Comparison of ENCODE assay signal across 8 cellular contexts in the genomic region with DNA sequence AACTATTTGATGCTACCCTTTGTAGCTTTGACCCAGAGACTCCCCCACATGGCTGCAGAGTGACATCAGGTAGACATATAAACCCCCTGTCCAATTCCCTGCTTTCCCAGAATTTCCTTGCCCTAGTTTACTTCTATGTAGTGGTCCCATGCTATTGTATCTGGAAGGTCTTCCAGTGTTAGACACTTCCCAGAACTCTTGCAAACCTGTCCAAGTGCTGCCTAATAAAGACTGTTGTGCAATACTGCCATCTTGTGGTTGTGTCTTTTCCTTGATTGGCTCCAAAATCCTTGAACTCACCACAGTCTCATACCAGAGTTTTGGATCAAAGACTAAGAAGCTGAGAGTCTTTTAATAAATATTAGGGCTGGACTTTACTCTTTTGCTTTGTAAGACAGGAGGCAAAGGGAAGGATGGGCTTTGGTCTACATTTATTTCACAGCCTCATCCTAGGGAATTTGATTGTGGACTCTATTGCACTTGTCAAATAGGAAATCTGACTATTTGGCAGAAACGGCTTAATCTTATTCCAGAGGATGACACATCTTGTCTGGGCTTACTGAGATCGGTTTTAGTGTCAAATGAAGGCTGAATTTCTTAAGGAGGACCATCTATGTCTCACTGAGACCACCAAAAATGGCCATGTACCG.
DNase-seq lines count a peak whose midpoint lies in the region; ATAC-seq lines count a peak whose summit lies in the region.

No MANE protein-coding gene starts in this region.

- no peaks in the 10 kb centered on the region for H3K4me1 Mint-ChIP-seq in CD4-positive, CD25-positive, alpha-beta regulatory T cell
- no peaks in the 10 kb centered on the region for H3K4me1 Mint-ChIP-seq in activated T-helper 1 cell treated with anti-CD3 and anti-CD28 coated beads, Interleukin-12 subunit alpha, Interleukin-12 subunit beta, Interleukin-2, Interleukin-4 antibody, amounts not matched to agents 30 ng/mL and 10 ng/mL and 1 ng/mL, durations not matched to agents 14 hours and 24 hours and 36 hours (ENCODE audit: low read depth)

- no peaks in the 10 kb centered on the region for H3K27me3 Mint-ChIP-seq in CD4-positive, CD25-positive, alpha-beta regulatory T cell
- H3K27me3 Mint-ChIP-seq in activated T-helper 1 cell treated with anti-CD3 and anti-CD28 coated beads, Interleukin-12 subunit alpha, Interleukin-12 subunit beta, Interleukin-2, Interleukin-4 antibody, amounts not matched to agents 30 ng/mL and 10 ng/mL and 1 ng/mL, durations not matched to agents 14 hours and 24 hours and 36 hours (ENCODE audit: insufficient read depth), result no peaks in the 10 kb centered on the region

- intact Hi-C loops in activated T-helper 1 cell treated with anti-CD3 and anti-CD28 coated beads, Interleukin-12 subunit alpha, Interleukin-12 subunit beta, Interleukin-2, Interleukin-4 antibody, amounts not matched to agents 30 ng/mL and 10 ng/mL and 1 ng/mL, durations not matched to agents 14 hours and 24 hours and 36 hours (cut with micrococcal nuclease), result loop anchor here (1.0 to 5.0 kb wide), 4 partner anchors 1617 to 1970 kb away; no protein-coding TSS in a partner anchor

- no peaks in the 10 kb centered on the region for H3K36me3 ChIP-seq in CD4-positive, CD25-positive, alpha-beta regulatory T cell (ENCODE audit: control insufficient read depth, insufficient read depth, low read length)

- no peak overlapping the region for H3K27ac Mint-ChIP-seq in CD4-positive, CD25-positive, alpha-beta regulatory T cell
- H3K27ac Mint-ChIP-seq in activated T-helper 1 cell treated with anti-CD3 and anti-CD28 coated beads, Interleukin-12 subunit alpha, Interleukin-12 subunit beta, Interleukin-2, Interleukin-4 antibody, amounts not matched to agents 30 ng/mL and 10 ng/mL and 1 ng/mL, durations not matched to agents 14 hours and 24 hours and 36 hours, result no peak overlapping the region

- peak in 2 of 3 donors; percentile 2 to 50 for DNase-seq in CD4-positive, CD25-positive, alpha-beta regulatory T cell
- DNase-seq in NCI-H2227 (lab: John Stamatoyannopoulos, UW; ENCODE audit: unreplicated experiment), result peak; percentile 54
- peak; percentile 6 for DNase-seq in activated T-helper 1 cell treated with anti-CD3 and anti-CD28 coated beads, Interleukin-12 subunit alpha, Interleukin-12 subunit beta, Interleukin-2, Interleukin-4 antibody, amounts not matched to agents 30 ng/mL and 10 ng/mL and 1 ng/mL, durations not matched to agents 14 hours and 24 hours and 36 hours (ENCODE audit: low spot score)
- DNase-seq in iPS DF 19.7 (ENCODE audit: low read depth, low spot score), result peak; percentile 30
- peak; percentile 92 for DNase-seq in superior temporal gyrus (ENCODE audit: extremely low spot score)
- no peak for DNase-seq in stimulated activated CD4-positive, alpha-beta T cell treated with anti-CD3 and anti-CD28 coated beads, Interleukin-12 subunit alpha, Interleukin-12 subunit beta, amount 100 ng/mL, for 4 hours

- H3K27me3 ChIP-seq in CD4-positive, CD25-positive, alpha-beta regulatory T cell (ENCODE audit: control insufficient read depth, insufficient read depth, low read length), result no peaks in the 10 kb centered on the region

- peaks cover 0 to 3% (median 2%) of the 10 kb centered on the region in 7 donors for H3K9me3 Mint-ChIP-seq in CD4-positive, CD25-positive, alpha-beta regulatory T cell
- no peaks in the 10 kb centered on the region for H3K9me3 Mint-ChIP-seq in activated T-helper 1 cell treated with anti-CD3 and anti-CD28 coated beads, Interleukin-12 subunit alpha, Interleukin-12 subunit beta, Interleukin-2, Interleukin-4 antibody, amounts not matched to agents 30 ng/mL and 10 ng/mL and 1 ng/mL, durations not matched to agents 14 hours and 24 hours and 36 hours

- H3K4me1 ChIP-seq in CD4-positive, CD25-positive, alpha-beta regulatory T cell (ENCODE audit: control insufficient read depth, insufficient read depth, low read length, poor library complexity, severe bottlenecking), result no peaks in the 10 kb centered on the region

- no peak overlapping the region for H3K27ac ChIP-seq in CD4-positive, CD25-positive, alpha-beta regulatory T cell (ENCODE audit: insufficient read depth, low read length, poor library complexity, severe bottlenecking)

- H3K9me3 ChIP-seq in CD4-positive, CD25-positive, alpha-beta regulatory T cell (ENCODE audit: control insufficient read depth in 2 of 2, low read length in 2 of 2), result no peaks in the 10 kb centered on the region

- no peaks in the 10 kb centered on the region for H3K36me3 Mint-ChIP-seq in CD4-positive, CD25-positive, alpha-beta regulatory T cell
- no peaks in the 10 kb centered on the region for H3K36me3 Mint-ChIP-seq in activated T-helper 1 cell treated with anti-CD3 and anti-CD28 coated beads, Interleukin-12 subunit alpha, Interleukin-12 subunit beta, Interleukin-2, Interleukin-4 antibody, amounts not matched to agents 30 ng/mL and 10 ng/mL and 1 ng/mL, durations not matched to agents 14 hours and 24 hours and 36 hours (ENCODE audit: low read depth)

- H3K4me3 Mint-ChIP-seq in CD4-positive, CD25-positive, alpha-beta regulatory T cell, result no peak overlapping the region
- H3K4me3 Mint-ChIP-seq in activated T-helper 1 cell treated with anti-CD3 and anti-CD28 coated beads, Interleukin-12 subunit alpha, Interleukin-12 subunit beta, Interleukin-2, Interleukin-4 antibody, amounts not matched to agents 30 ng/mL and 10 ng/mL and 1 ng/mL, durations not matched to agents 14 hours and 24 hours and 36 hours, result no peak overlapping the region

- no peak overlapping the region for H3K4me3 ChIP-seq in CD4-positive, CD25-positive, alpha-beta regulatory T cell (ENCODE audit: low read depth, low read length)

- no peak for ATAC-seq in CD4-positive, CD25-positive, alpha-beta regulatory T cell (ENCODE audit: low read depth in 2 of 2)
- peak; percentile 86 for ATAC-seq in GM18870 (IDR thresholded peaks at IDR 0.05; ENCODE audit: unreplicated experiment)
- peak; percentile 84 for ATAC-seq in HG03196 (IDR thresholded peaks at IDR 0.05; ENCODE audit: unreplicated experiment)

Comparison
In these comparisons a context has a peak if more than half of its experiments do, and no peak if none do; other contexts are left out.
1. ATAC-seq: peak in GM18870 (single experiment) and HG03196 (single experiment); none in CD4-positive, CD25-positive, alpha-beta regulatory T cell (0 of 2).